24 cellular contexts compared by ENCODE assay signal in genomic region chr12:3190101-3190500, GRCh38.
DNase-seq lines count a peak whose midpoint lies in the region; ATAC-seq, FAIRE-seq and TF ChIP-seq lines count a peak whose summit lies in the region.
"Had no signal": no experiment of that assay in that cellular context is flagged by ENCODE, and none has a peak within 500 bp of the region (broad histone marks: within the 10 kb centered on the region; RNA-seq: fewer than 3 reads in every experiment).

No MANE protein-coding gene starts in this region.

- no peaks in the 10 kb centered on the region for H3K4me1 ChIP-seq in small intestine (ENCODE audit: control insufficient read depth in 2 of 2, insufficient read depth in 1 of 2, low read depth in 1 of 2, low read length in 1 of 2)
- no peaks in the 10 kb centered on the region for H3K4me1 ChIP-seq in mucosa of descending colon (ENCODE audit: low read depth)
- peaks cover 0 to 28% of the 10 kb centered on the region in 2 donors for H3K4me1 ChIP-seq in left lung
- H3K4me1 ChIP-seq: HAP-1 had no signal

- H3K36me3 ChIP-seq in small intestine (ENCODE audit: control insufficient read depth in 2 of 2, insufficient read depth in 2 of 2, low read length in 2 of 2) (no peaks in the 10 kb centered on the region), mucosa of descending colon (ENCODE audit: low read depth) (no peaks in the 10 kb centered on the region), left lung (no peaks in the 10 kb centered on the region)
- H3K36me3 ChIP-seq: HAP-1, MG63 had no signal

- TF ChIP-seq CTCF in mucosa of descending colon (IDR thresholded peaks at IDR 0.05) (no peak), left lung (IDR thresholded peaks at IDR 0.05) (no peak)

- 16 to 32% (median 31%) methylated on average over 9 of the region's 9 CpGs for WGBS in small intestine, 3 donors

- FAIRE-seq in small intestine (lab: Jason Lieb, UNC), result no peak
- FAIRE-seq: GM19239 had no signal

- H3K4me3 ChIP-seq in small intestine (ENCODE audit: low read depth in 1 of 2, low read length in 2 of 2) (no peak overlapping the region), mucosa of descending colon (no peak overlapping the region), left lung (no peak overlapping the region)
- H3K4me3 ChIP-seq: GM23248, HAP-1, MG63 had no signal

- DNase-seq in G401 (ENCODE audit: low spot score) (peak; percentile 40), SK-N-DZ (ENCODE audit: low spot score) (peak; percentile 68), erythroblast (lab: John Stamatoyannopoulos, UW) (peak; percentile 23 to 52), small intestine (peak; percentile 9), mucosa of descending colon (no peak), left lung (no peak), NCI-H1436 (lab: John Stamatoyannopoulos, UW) (no peak)
- DNase-seq: COR-L47, DMS153, GF-D8, GM23248, Kasumi-1, MG63, NCI-H1048, NCI-H146, NCI-H2029 treated with DMSO at 0.1 percent for 48 hours, NCI-H2171 treated with DMSO at 0.1 percent for 48 hours, NCI-H446 treated with DMSO at 0.1 percent for 48 hours, NCI-H774, PC-3, RPMI8226, SIG-M5 had no signal

- intact Hi-C loops in mucosa of descending colon (cut with DNase I, micrococcal nuclease), result no loop called here
- intact Hi-C loops in left lung (cut with DNase I), result no loop called here

- no peaks in the 10 kb centered on the region for H3K27me3 ChIP-seq in small intestine (ENCODE audit: control insufficient read depth in 2 of 2, insufficient read depth in 2 of 2, low read length in 2 of 2)
- no peaks in the 10 kb centered on the region for H3K27me3 ChIP-seq in left lung
- H3K27me3 ChIP-seq: MG63 had no signal

- no peak overlapping the region for H3K27ac ChIP-seq in small intestine (ENCODE audit: low read depth in 1 of 2, low read length in 1 of 2)
- H3K27ac ChIP-seq in left lung, result no peak overlapping the region
- H3K27ac ChIP-seq: GM23248 had no signal

- no peaks in the 10 kb centered on the region for H3K9me3 ChIP-seq in small intestine (ENCODE audit: control insufficient read depth, low read depth)
- H3K9me3 ChIP-seq in mucosa of descending colon, result no peaks in the 10 kb centered on the region
- no peaks in the 10 kb centered on the region for H3K9me3 ChIP-seq in left lung
- H3K9me3 ChIP-seq: HAP-1, MG63 had no signal

- TF ChIP-seq POLR2A in erythroblast (IDR thresholded peaks at IDR 0.05; ENCODE audit: low read length), result no peak

- ATAC-seq in mucosa of descending colon (no peak), left lung (no peak)
- ATAC-seq: PC-3 had no signal

- in situ Hi-C loops in G401 (cut with HindIII; ENCODE audit: low sequenced_read_pairs), result no loop called here

Comparison
In these comparisons a context has a peak if more than half of its experiments do, and no peak if none do; other contexts are left out.
1. DNase-seq: peak in G401 (single experiment), SK-N-DZ (single experiment), erythroblast (2 of 2) and small intestine (single experiment); none in mucosa of descending colon (0 of 3), left lung (0 of 2) and NCI-H1436 (single experiment).